8 cellular contexts compared by ENCODE assay signal in genomic region chr10:44386546-44387052, GRCh38. TPM values are rescaled to one million over a fixed set of nuclear protein-coding genes. Genes with fewer than 3 reads are reported as not detected.
DNase-seq lines count a peak whose midpoint lies in the region; ATAC-seq and TF ChIP-seq lines count a peak whose summit lies in the region.

No MANE protein-coding gene starts in this region.

- no peak overlapping the region for H2BK5ac ChIP-seq in trophoblast cell (ENCODE audit: low read depth, low read length, poor library complexity)

- no CpG with 5 or more reads among the region's 35 CpGs for WGBS in trophoblast cell (ENCODE audit: extremely low coverage, insufficient coverage, insufficient read length)

- peaks cover 30 to 40% of the 10 kb centered on the region in 2 donors for H3K27me3 Mint-ChIP-seq in CD8-positive, alpha-beta memory T cell
- H3K27me3 Mint-ChIP-seq in activated T-helper 17 cell treated with anti-CD3 and anti-CD28 coated beads, Interleukin-2, amount 50 U/mL, for 72 hours = peaks cover 18% of the 10 kb centered on the region

- no peaks in the 10 kb centered on the region for H3K9me3 ChIP-seq in CD8-positive, alpha-beta memory T cell (ENCODE audit: low read length)
- peaks cover 6% of the 10 kb centered on the region for H3K9me3 ChIP-seq in trophoblast cell (ENCODE audit: insufficient read depth, low read depth, low read length)

- H2BK120ac ChIP-seq in trophoblast cell (ENCODE audit: insufficient read depth, low read length, poor library complexity) = no peak overlapping the region

- DNase-seq in CD8-positive, alpha-beta memory T cell = peak in 4 of 5 donors; percentile 7 to 17 (median 12)
- DNase-seq in LNCaP clone FGC (ENCODE audit: low read depth) (peak; percentile 15), head of caudate nucleus (peak in 38 of 42 donors; percentile 33 to 81 (median 62)), trophoblast cell (peak; percentile 49 to 74), NCI-H187 treated with DMSO at 0.1 percent for 48 hours (lab: John Stamatoyannopoulos, UW) (no peak)

- no peak overlapping the region for H3K4me3 ChIP-seq in CD8-positive, alpha-beta memory T cell (ENCODE audit: low read length)
- H3K4me3 ChIP-seq in LNCaP clone FGC (ENCODE audit: low read depth, low read length) (no peak overlapping the region), trophoblast cell (ENCODE audit: low read depth, low read length) (no peak overlapping the region)

- no peak overlapping the region for H4K91ac ChIP-seq in trophoblast cell (ENCODE audit: low read depth, low read length)

- peak overlapping the region; percentile 2 for H2AFZ ChIP-seq in trophoblast cell (ENCODE audit: insufficient read depth, low read length, poor library complexity)

- no peak overlapping the region for H4K8ac ChIP-seq in trophoblast cell (ENCODE audit: low read depth, low read length)

- H4K12ac ChIP-seq in trophoblast cell (ENCODE audit: low read depth, low read length) = no peak overlapping the region

- peaks cover 2 to 6% (median 4%) of the 10 kb centered on the region in 3 donors for H3K4me1 Mint-ChIP-seq in CD8-positive, alpha-beta memory T cell
- no peaks in the 10 kb centered on the region for H3K4me1 Mint-ChIP-seq in activated T-helper 17 cell treated with anti-CD3 and anti-CD28 coated beads, Interleukin-2, amount 50 U/mL, for 72 hours

- no peak overlapping the region for H3K27ac ChIP-seq in CD8-positive, alpha-beta memory T cell (ENCODE audit: low read depth, low read length)
- H3K27ac ChIP-seq in trophoblast cell (ENCODE audit: low read depth, low read length) = no peak overlapping the region

- H3K27me3 ChIP-seq in CD8-positive, alpha-beta memory T cell (ENCODE audit: insufficient read depth, low read length, poor library complexity, severe bottlenecking) = peaks cover 3% of the 10 kb centered on the region
- H3K27me3 ChIP-seq in trophoblast cell (ENCODE audit: insufficient read depth, low read length) = peaks cover 25% of the 10 kb centered on the region

- no peak overlapping the region for H3K4ac ChIP-seq in trophoblast cell (ENCODE audit: low read depth, low read length)

- H3K79me2 ChIP-seq in trophoblast cell (ENCODE audit: control insufficient read depth, insufficient read depth, low read length, poor library complexity) = peaks cover 2% of the 10 kb centered on the region

- H2AK5ac ChIP-seq in trophoblast cell (ENCODE audit: low read length) = no peak overlapping the region

- intact Hi-C loops in head of caudate nucleus (cut with DNase I) = loop anchor here (5.0 kb wide), 2 partner anchors 694 to 714 kb away; no protein-coding TSS in a partner anchor

- no peaks in the 10 kb centered on the region for H3K4me1 ChIP-seq in CD8-positive, alpha-beta memory T cell (ENCODE audit: insufficient read depth, low read length)
- peaks cover 12 to 21% of the 10 kb centered on the region in 2 experiments for H3K4me1 ChIP-seq in trophoblast cell (ENCODE audit: control insufficient read depth in 1 of 2, insufficient read depth in 2 of 2, low read length in 2 of 2)

- peak; percentile 89 for TF ChIP-seq CTCF in LNCaP clone FGC (IDR thresholded peaks at IDR 0.05; ENCODE audit: control insufficient read depth, extremely low read depth, insufficient read depth)

- no peak overlapping the region for H3K23ac ChIP-seq in trophoblast cell (ENCODE audit: low read length)

- POLR2A ChIA-PET in CD8-positive, alpha-beta memory T cell (lab: Charles Lee) = no interaction called here

- CTCF ChIA-PET in CD8-positive, alpha-beta memory T cell (lab: Charles Lee) = interaction anchor here (0.7 to 2.3 kb wide), 5 partner anchors 693 to 716 kb away, joined by 4 to 24 read pairs (median 5); no protein-coding TSS in a partner anchor

- no peak overlapping the region for H3K9ac ChIP-seq in trophoblast cell (ENCODE audit: low read length)

- H3K9me3 Mint-ChIP-seq in CD8-positive, alpha-beta memory T cell = no peaks in the 10 kb centered on the region
- no peaks in the 10 kb centered on the region for H3K9me3 Mint-ChIP-seq in activated T-helper 17 cell treated with anti-CD3 and anti-CD28 coated beads, Interleukin-2, amount 50 U/mL, for 72 hours

- H3K14ac ChIP-seq in trophoblast cell (ENCODE audit: low read length) = no peak overlapping the region

- H3K18ac ChIP-seq in trophoblast cell (ENCODE audit: low read length) = no peak overlapping the region

- H3K36me3 Mint-ChIP-seq in CD8-positive, alpha-beta memory T cell = no peaks in the 10 kb centered on the region
- H3K36me3 Mint-ChIP-seq in activated T-helper 17 cell treated with anti-CD3 and anti-CD28 coated beads, Interleukin-2, amount 50 U/mL, for 72 hours (ENCODE audit: low read depth) = no peaks in the 10 kb centered on the region

- no peak overlapping the region for H3K4me3 Mint-ChIP-seq in CD8-positive, alpha-beta memory T cell
- no peak overlapping the region for H3K4me3 Mint-ChIP-seq in activated T-helper 17 cell treated with anti-CD3 and anti-CD28 coated beads, Interleukin-2, amount 50 U/mL, for 72 hours

- no peaks in the 10 kb centered on the region for H3K36me3 ChIP-seq in CD8-positive, alpha-beta memory T cell (ENCODE audit: insufficient read depth, low read length)
- no peaks in the 10 kb centered on the region for H3K36me3 ChIP-seq in trophoblast cell (ENCODE audit: control insufficient read depth in 1 of 2, insufficient read depth in 2 of 2, low read length in 2 of 2)

- H2BK12ac ChIP-seq in trophoblast cell (ENCODE audit: low read length) = no peak overlapping the region

- peak overlapping the region; percentile 35 for H3K4me2 ChIP-seq in trophoblast cell (ENCODE audit: low read length)

- H3K79me1 ChIP-seq in trophoblast cell (ENCODE audit: low read length) = no peaks in the 10 kb centered on the region

- ATAC-seq in GM18868 (IDR thresholded peaks at IDR 0.05; ENCODE audit: unreplicated experiment) (peak; percentile 45), GM18873 (IDR thresholded peaks at IDR 0.05; ENCODE audit: low FRiP score, unreplicated experiment) (no peak)
- ATAC-seq in activated T-helper 17 cell treated with anti-CD3 and anti-CD28 coated beads, Interleukin-2, amount 50 U/mL, for 72 hours (replicated peaks) = peak; percentile 69

- no peak overlapping the region for H3K27ac Mint-ChIP-seq in CD8-positive, alpha-beta memory T cell
- H3K27ac Mint-ChIP-seq in activated T-helper 17 cell treated with anti-CD3 and anti-CD28 coated beads, Interleukin-2, amount 50 U/mL, for 72 hours = no peak overlapping the region

RNA-seq across cellular contexts. Expression of gene CXCL12, which starts 1.7 kb away (rescaled TPM):
- not detected for total RNA-seq in CD8-positive, alpha-beta memory T cell
- polyA plus RNA-seq in CD8-positive, alpha-beta memory T cell = not detected
- under 1 TPM in 1 of 2 donors, not detected in 1; 0.35 TPM for total RNA-seq in activated T-helper 17 cell treated with anti-CD3 and anti-CD28 coated beads, Interleukin-2, amount 50 U/mL, for 72 hours
- polyA plus RNA-seq in trophoblast cell (2013) = 19.3 and 20.5 TPM in 2 replicates
